Comparison of ENCODE assay signal across 8 cellular contexts in the genomic region with DNA sequence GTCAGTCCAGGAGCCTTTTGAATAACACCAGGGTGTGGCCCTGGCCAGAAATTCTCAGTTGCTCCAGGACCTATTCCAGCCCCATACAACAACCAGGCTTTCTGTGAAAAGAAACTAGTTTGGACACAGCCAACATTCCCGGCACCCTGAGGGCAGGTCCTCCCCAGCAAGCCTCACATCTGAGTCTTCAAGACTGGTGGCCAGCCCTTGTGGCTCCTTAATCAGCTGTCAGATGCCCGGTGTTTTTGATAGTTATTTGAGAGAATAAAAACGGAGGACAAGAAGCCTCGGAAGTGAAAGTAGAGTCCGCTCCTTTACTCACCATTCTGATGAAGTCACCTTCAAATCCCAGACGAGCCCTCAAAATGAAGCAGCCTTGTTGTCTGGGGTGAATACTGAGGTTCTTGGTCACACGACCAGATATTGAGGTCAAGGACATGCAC. TPM values are rescaled to one million over a fixed set of nuclear protein-coding genes. Genes with fewer than 3 reads are reported as not detected.
DNase-seq lines count a peak whose midpoint lies in the region; ATAC-seq and TF ChIP-seq lines count a peak whose summit lies in the region.

No MANE protein-coding gene starts in this region.

- peak; percentile 65 for ATAC-seq in left colon

- H3K27ac ChIP-seq in adrenal gland (peak overlapping the region in 3 of 5 donors; percentile 35 to 61 (median 48)), thyroid gland (no peak overlapping the region), WERI-Rb-1 (no peak overlapping the region)

- TF ChIP-seq POLR2A in adrenal gland (IDR thresholded peaks at IDR 0.05), result peak in 1 of 2 donors; percentile 14
- no peak for TF ChIP-seq POLR2A in thyroid gland (IDR thresholded peaks at IDR 0.05)

- H3K9me3 ChIP-seq in adrenal gland (replicated peaks in 1 of 3) (no peaks in the 10 kb centered on the region), thyroid gland (no peaks in the 10 kb centered on the region), WERI-Rb-1 (ENCODE audit: severe bottlenecking) (no peaks in the 10 kb centered on the region)

- H3K27me3 Mint-ChIP-seq in activated T-helper 1 cell treated with anti-CD3 and anti-CD28 coated beads, Interleukin-12 subunit alpha, Interleukin-12 subunit beta, Interleukin-2, Interleukin-4 antibody, amounts not matched to agents 30 ng/mL and 10 ng/mL and 1 ng/mL, durations not matched to agents 14 hours and 24 hours and 36 hours (ENCODE audit: insufficient read depth), result no peaks in the 10 kb centered on the region

- no peaks in the 10 kb centered on the region for H3K9me3 Mint-ChIP-seq in activated T-helper 1 cell treated with anti-CD3 and anti-CD28 coated beads, Interleukin-12 subunit alpha, Interleukin-12 subunit beta, Interleukin-2, Interleukin-4 antibody, amounts not matched to agents 30 ng/mL and 10 ng/mL and 1 ng/mL, durations not matched to agents 14 hours and 24 hours and 36 hours

- intact Hi-C loops in adrenal gland (cut with DNase I) (no loop called here), left colon (cut with DNase I, micrococcal nuclease) (loop anchor here in 1 of 2 donors (5.0 kb wide), 1 partner anchor 56 kb away; a partner anchor contains a TSS), thyroid gland (cut with DNase I) (no loop called here)
- intact Hi-C loops in activated T-helper 1 cell treated with anti-CD3 and anti-CD28 coated beads, Interleukin-12 subunit alpha, Interleukin-12 subunit beta, Interleukin-2, Interleukin-4 antibody, amounts not matched to agents 30 ng/mL and 10 ng/mL and 1 ng/mL, durations not matched to agents 14 hours and 24 hours and 36 hours (cut with micrococcal nuclease), result no loop called here

- H3K4me1 ChIP-seq in adrenal gland (replicated peaks in 1 of 2) (peaks cover 0 to 18% of the 10 kb centered on the region in 2 donors), thyroid gland (peaks cover 8 to 18% of the 10 kb centered on the region in 2 donors)

- H3K27me3 ChIP-seq in adrenal gland (no peaks in the 10 kb centered on the region), thyroid gland (no peaks in the 10 kb centered on the region), WERI-Rb-1 (ENCODE audit: insufficient read depth, low read depth, severe bottlenecking) (no peaks in the 10 kb centered on the region)

- 11 to 14% (median 13%) methylated on average over 7 of the region's 7 CpGs for whole genome bisulfite sequencing in adrenal gland, 4 donors
- WGBS in thyroid gland, 2 donors, result 61 to 62% methylated on average over 7 of the region's 7 CpGs

- peaks cover 39% of the 10 kb centered on the region for H3K4me1 Mint-ChIP-seq in activated T-helper 1 cell treated with anti-CD3 and anti-CD28 coated beads, Interleukin-12 subunit alpha, Interleukin-12 subunit beta, Interleukin-2, Interleukin-4 antibody, amounts not matched to agents 30 ng/mL and 10 ng/mL and 1 ng/mL, durations not matched to agents 14 hours and 24 hours and 36 hours (ENCODE audit: low read depth)

- peak overlapping the region in 2 of 4 donors; percentile 22 to 43 for H3K4me3 ChIP-seq in adrenal gland
- no peak overlapping the region for H3K4me3 ChIP-seq in thyroid gland (replicated peaks in 1 of 3)
- no peak overlapping the region for H3K4me3 ChIP-seq in WERI-Rb-1 (ENCODE audit: low read depth, low read length)

- peak; percentile 49 for DNase-seq in activated CD8-positive, alpha-beta memory T cell treated with anti-CD3 and anti-CD28 coated beads for 24 hours
- no peak for DNase-seq in activated CD8-positive, alpha-beta memory T cell treated with anti-CD3 and anti-CD28 coated beads, Interleukin-2, amount 50 U/mL, for 4 hours
- peak in 5 of 7 donors; percentile 29 to 40 (median 33) for DNase-seq in adrenal gland
- peak in 1 of 2 donors; percentile 19 for DNase-seq in left colon
- DNase-seq in thyroid gland, result peak; percentile 8 to 12
- no peak for DNase-seq in activated T-helper 1 cell treated with anti-CD3 and anti-CD28 coated beads, Interleukin-12 subunit alpha, Interleukin-12 subunit beta, Interleukin-2, Interleukin-4 antibody, amounts not matched to agents 30 ng/mL and 10 ng/mL and 1 ng/mL, durations not matched to agents 14 hours and 24 hours and 36 hours (ENCODE audit: low spot score)
- DNase-seq in WERI-Rb-1, result no peak
- no peak for DNase-seq in DMS 273 (lab: John Stamatoyannopoulos, UW; ENCODE audit: unreplicated experiment)

- TF ChIP-seq CTCF in adrenal gland (IDR thresholded peaks at IDR 0.05) (no peak), thyroid gland (IDR thresholded peaks at IDR 0.05) (no peak), WERI-Rb-1 (IDR thresholded peaks at IDR 0.05; ENCODE audit: low read depth, low read length) (no peak)

- no peaks in the 10 kb centered on the region for H3K36me3 ChIP-seq in adrenal gland (replicated peaks in 1 of 2)
- no peaks in the 10 kb centered on the region for H3K36me3 ChIP-seq in thyroid gland
- no peaks in the 10 kb centered on the region for H3K36me3 ChIP-seq in WERI-Rb-1

- H3K4me3 Mint-ChIP-seq in activated T-helper 1 cell treated with anti-CD3 and anti-CD28 coated beads, Interleukin-12 subunit alpha, Interleukin-12 subunit beta, Interleukin-2, Interleukin-4 antibody, amounts not matched to agents 30 ng/mL and 10 ng/mL and 1 ng/mL, durations not matched to agents 14 hours and 24 hours and 36 hours, result no peak overlapping the region

- no peak overlapping the region for H3K27ac Mint-ChIP-seq in activated T-helper 1 cell treated with anti-CD3 and anti-CD28 coated beads, Interleukin-12 subunit alpha, Interleukin-12 subunit beta, Interleukin-2, Interleukin-4 antibody, amounts not matched to agents 30 ng/mL and 10 ng/mL and 1 ng/mL, durations not matched to agents 14 hours and 24 hours and 36 hours

- peaks cover 20% of the 10 kb centered on the region for H3K36me3 Mint-ChIP-seq in activated T-helper 1 cell treated with anti-CD3 and anti-CD28 coated beads, Interleukin-12 subunit alpha, Interleukin-12 subunit beta, Interleukin-2, Interleukin-4 antibody, amounts not matched to agents 30 ng/mL and 10 ng/mL and 1 ng/mL, durations not matched to agents 14 hours and 24 hours and 36 hours (ENCODE audit: low read depth)

RNA-seq across cellular contexts. Expression of a gene that starts 31.0 kb away (rescaled TPM):
- total RNA-seq in adrenal gland, result 10 to 100 TPM in 5 of 8 donors, 1 to 10 TPM in 3; 7.3 to 14.9 (median 10.4) TPM
- 10 to 100 TPM in 1 of 3 donors, 1 to 10 TPM in 2; 2.8 to 11.5 (median 5.1) TPM for polyA plus RNA-seq in adrenal gland
- 10 to 100 TPM; 22.8 to 27.2 TPM for total RNA-seq in left colon
- total RNA-seq in thyroid gland, result 10 to 100 TPM; 15.1 to 19.8 (median 17.1) TPM
- total RNA-seq in activated T-helper 1 cell treated with anti-CD3 and anti-CD28 coated beads, Interleukin-12 subunit alpha, Interleukin-12 subunit beta, Interleukin-2, Interleukin-4 antibody, amounts not matched to agents 30 ng/mL and 10 ng/mL and 1 ng/mL, durations not matched to agents 14 hours and 24 hours and 36 hours, result 25.6 and 32.8 TPM in 2 replicates

RNA-seq across cellular contexts. Expression of a gene that starts 56.6 kb away (rescaled TPM):
- total RNA-seq in adrenal gland (10 to 100 TPM; 27.2 to 57.4 (median 39.0) TPM), left colon (100 to 1,000 TPM; 271 to 289 TPM), thyroid gland (100 to 1,000 TPM in 1 of 4 donors, 10 to 100 TPM in 3; 72.0 to 101 (median 82.5) TPM)
- polyA plus RNA-seq in adrenal gland, result 10 to 100 TPM; 20.6 to 34.5 (median 23.5) TPM
- total RNA-seq in activated T-helper 1 cell treated with anti-CD3 and anti-CD28 coated beads, Interleukin-12 subunit alpha, Interleukin-12 subunit beta, Interleukin-2, Interleukin-4 antibody, amounts not matched to agents 30 ng/mL and 10 ng/mL and 1 ng/mL, durations not matched to agents 14 hours and 24 hours and 36 hours, result 36.2 and 38.0 TPM in 2 replicates

Comparison
In these comparisons a context has a peak if more than half of its experiments do, and no peak if none do; other contexts are left out.
1. DNase-seq: peak in activated CD8-positive, alpha-beta memory T cell treated with anti-CD3 and anti-CD28 coated beads for 24 hours (single experiment), adrenal gland (5 of 7) and thyroid gland (2 of 2); none in activated CD8-positive, alpha-beta memory T cell treated with anti-CD3 and anti-CD28 coated beads, Interleukin-2, amount 50 U/mL, for 4 hours (single experiment), activated T-helper 1 cell treated with anti-CD3 and anti-CD28 coated beads, Interleukin-12 subunit alpha, Interleukin-12 subunit beta, Interleukin-2, Interleukin-4 antibody, amounts not matched to agents 30 ng/mL and 10 ng/mL and 1 ng/mL, durations not matched to agents 14 hours and 24 hours and 36 hours (single experiment), WERI-Rb-1 (single experiment) and DMS 273 (single experiment).
2. H3K27ac ChIP-seq: peak in adrenal gland (3 of 5); none in thyroid gland (0 of 3) and WERI-Rb-1 (single experiment).